In genomic region chr3:54309601-54310000, GRCh38 we compare ENCODE assay signal across 29 cellular contexts.
"Had no signal": no experiment of that assay in that cellular context is flagged by ENCODE, and none has a peak within 500 bp of the region (broad histone marks: within the 10 kb centered on the region; RNA-seq: fewer than 3 reads in every experiment).

No MANE protein-coding gene starts in this region.

- H3K27ac ChIP-seq: breast epithelium, heart left ventricle, lower lobe of right lung, neutrophil, ovary, prostate gland, sigmoid colon, thoracic aorta, upper lobe of left lung, vagina had no signal

- H3K9me3 ChIP-seq: breast epithelium, lower lobe of right lung, neutrophil, ovary, prostate gland, sigmoid colon, thoracic aorta, upper lobe of left lung, vagina had no signal

- H3K27me3 ChIP-seq: breast epithelium, heart left ventricle, neutrophil, ovary, sigmoid colon, upper lobe of left lung, vagina had no signal

- ATAC-seq: activated CD8-positive, alpha-beta memory T cell treated with anti-CD3 and anti-CD28 coated beads, Interleukin-2, amount 10 ng/mL, durations not matched to agents 7 days and 5 days; activated CD8-positive, alpha-beta T cell treated with anti-CD3 and anti-CD28 coated beads, Interleukin-2, amount 10 ng/mL, durations not matched to agents 7 days and 5 days; activated naive CD8-positive, alpha-beta T cell treated with anti-CD3 and anti-CD28 coated beads, Interleukin-2, amount 50 U/mL, for 24 hours; esophagus mucosa; heart left ventricle; left lobe of liver; lower lobe of right lung; stimulated activated effector memory CD8-positive, alpha-beta T cell treated with anti-CD3 and anti-CD28 coated beads, Interleukin-12 subunit alpha, Interleukin-12 subunit beta, amount 100 ng/mL, for 72 hours had no signal

- H3K4me3 ChIP-seq: breast epithelium, heart left ventricle, lower lobe of right lung, ovary, prostate gland, sigmoid colon, thoracic aorta, upper lobe of left lung, vagina had no signal

- DNase-seq: activated B cell treated with CpG ODN at 0.5 μM for 24 hours; activated CD8-positive, alpha-beta memory T cell treated with anti-CD3 and anti-CD28 coated beads, Interleukin-2, amount 10 ng/mL, durations not matched to agents 7 days and 5 days; activated CD8-positive, alpha-beta T cell treated with anti-CD3 and anti-CD28 coated beads, Interleukin-2, amount 10 ng/mL, durations not matched to agents 7 days and 5 days; activated naive CD8-positive, alpha-beta T cell treated with anti-CD3 and anti-CD28 coated beads, Interleukin-2, amount 50 U/mL, for 24 hours; activated T-cell treated with anti-CD3 and anti-CD28 coated beads, Interleukin-2, amount 50 U/mL, for 48 hours; endodermal cell; foreskin fibroblast; heart left ventricle; kidney glomerular epithelial cell; lower lobe of right lung; ovary; sigmoid colon; small intestine; stimulated activated CD4-positive, alpha-beta T cell treated with anti-CD3 and anti-CD28 coated beads, Interleukin-4, amount 100 ng/mL, for 24 hours; upper lobe of left lung had no signal

- H3K4me1 ChIP-seq: breast epithelium, heart left ventricle, lower lobe of right lung, prostate gland, upper lobe of left lung, vagina had no signal

- H3K9me3 Mint-ChIP-seq: activated naive CD4-positive, alpha-beta T cell treated with anti-CD3 and anti-CD28 coated beads, Interleukin-2, amount 50 U/mL, for 24 hours; activated T-helper 2 cell treated with anti-CD3 and anti-CD28 coated beads, Interferon-gamma antibody, Interleukin-2, Interleukin-4, amounts not matched to agents 10 μg/mL and 5 μg/mL and 100 μg/mL, durations not matched to agents 14 hours and 24 hours and 36 hours; dendritic cell treated with granulocyte-macrophage colony-stimulating factor and Interleukin-4, amounts not matched to agents 40 ng/mL and 50 ng/mL, for 4 days; stimulated activated effector memory CD8-positive, alpha-beta T cell treated with anti-CD3 and anti-CD28 coated beads, Interleukin-12 subunit alpha, Interleukin-12 subunit beta, amount 100 ng/mL, for 72 hours; stimulated activated naive CD8-positive, alpha-beta T cell treated with anti-CD3 and anti-CD28 coated beads, Interleukin-15, Interleukin-2, amounts not matched to agents 100 ng/mL and 50 ng/mL, for 24 hours had no signal

- H3K4me1 Mint-ChIP-seq: activated B cell treated with CpG ODN at 0.5 μM for 24 hours; activated CD8-positive, alpha-beta memory T cell treated with anti-CD3 and anti-CD28 coated beads, Interleukin-2, amount 10 ng/mL, durations not matched to agents 7 days and 5 days; activated naive CD4-positive, alpha-beta T cell treated with anti-CD3 and anti-CD28 coated beads, Interleukin-2, amount 50 U/mL, for 24 hours; activated naive CD8-positive, alpha-beta T cell treated with anti-CD3 and anti-CD28 coated beads, Interleukin-2, amount 50 U/mL, for 24 hours; central memory CD8-positive, alpha-beta T cell; stimulated activated effector memory CD8-positive, alpha-beta T cell treated with anti-CD3 and anti-CD28 coated beads, Interleukin-12 subunit alpha, Interleukin-12 subunit beta, amount 100 ng/mL, for 72 hours had no signal

- H3K36me3 Mint-ChIP-seq: activated CD8-positive, alpha-beta memory T cell treated with anti-CD3 and anti-CD28 coated beads, Interleukin-2, amount 10 ng/mL, durations not matched to agents 7 days and 5 days; activated naive CD4-positive, alpha-beta T cell treated with anti-CD3 and anti-CD28 coated beads, Interleukin-2, amount 50 U/mL, for 24 hours; stimulated activated effector memory CD8-positive, alpha-beta T cell treated with anti-CD3 and anti-CD28 coated beads, Interleukin-12 subunit alpha, Interleukin-12 subunit beta, amount 100 ng/mL, for 72 hours had no signal

- H3K27ac Mint-ChIP-seq: activated B cell treated with CpG ODN at 0.5 μM for 24 hours; activated CD8-positive, alpha-beta memory T cell treated with anti-CD3 and anti-CD28 coated beads, Interleukin-2, amount 10 ng/mL, durations not matched to agents 7 days and 5 days; activated CD8-positive, alpha-beta T cell treated with anti-CD3 and anti-CD28 coated beads, Interleukin-2, amount 10 ng/mL, durations not matched to agents 7 days and 5 days; activated naive CD4-positive, alpha-beta T cell treated with anti-CD3 and anti-CD28 coated beads, Interleukin-2, amount 50 U/mL, for 24 hours; activated naive CD8-positive, alpha-beta T cell treated with anti-CD3 and anti-CD28 coated beads, Interleukin-2, amount 50 U/mL, for 24 hours; activated T-helper 2 cell treated with anti-CD3 and anti-CD28 coated beads, Interferon-gamma antibody, Interleukin-2, Interleukin-4, amounts not matched to agents 10 μg/mL and 5 μg/mL and 100 μg/mL, durations not matched to agents 14 hours and 24 hours and 36 hours; dendritic cell treated with granulocyte-macrophage colony-stimulating factor and Interleukin-4, amounts not matched to agents 40 ng/mL and 50 ng/mL, for 4 days; endodermal cell; nephron; stimulated activated effector memory CD8-positive, alpha-beta T cell treated with anti-CD3 and anti-CD28 coated beads, Interleukin-12 subunit alpha, Interleukin-12 subunit beta, amount 100 ng/mL, for 72 hours; stimulated activated naive CD8-positive, alpha-beta T cell treated with anti-CD3 and anti-CD28 coated beads, Interleukin-15, Interleukin-2, amounts not matched to agents 100 ng/mL and 50 ng/mL, for 24 hours had no signal

- H3K4me3 Mint-ChIP-seq: activated B cell treated with CpG ODN at 0.5 μM for 24 hours; activated CD8-positive, alpha-beta memory T cell treated with anti-CD3 and anti-CD28 coated beads, Interleukin-2, amount 10 ng/mL, durations not matched to agents 7 days and 5 days; activated CD8-positive, alpha-beta T cell treated with anti-CD3 and anti-CD28 coated beads, Interleukin-2, amount 10 ng/mL, durations not matched to agents 7 days and 5 days; activated naive CD4-positive, alpha-beta T cell treated with anti-CD3 and anti-CD28 coated beads, Interleukin-2, amount 50 U/mL, for 24 hours; activated naive CD8-positive, alpha-beta T cell treated with anti-CD3 and anti-CD28 coated beads, Interleukin-2, amount 50 U/mL, for 24 hours; central memory CD8-positive, alpha-beta T cell; dendritic cell treated with granulocyte-macrophage colony-stimulating factor and Interleukin-4, amounts not matched to agents 40 ng/mL and 50 ng/mL, for 4 days; endodermal cell; nephron; stimulated activated effector memory CD8-positive, alpha-beta T cell treated with anti-CD3 and anti-CD28 coated beads, Interleukin-12 subunit alpha, Interleukin-12 subunit beta, amount 100 ng/mL, for 72 hours; stimulated activated naive CD8-positive, alpha-beta T cell treated with anti-CD3 and anti-CD28 coated beads, Interleukin-15, Interleukin-2, amounts not matched to agents 100 ng/mL and 50 ng/mL, for 24 hours had no signal

- H3K36me3 ChIP-seq: breast epithelium, heart left ventricle, lower lobe of right lung, neutrophil, ovary, prostate gland, sigmoid colon, thoracic aorta, upper lobe of left lung, vagina had no signal

- H3K27me3 Mint-ChIP-seq: activated CD8-positive, alpha-beta memory T cell treated with anti-CD3 and anti-CD28 coated beads, Interleukin-2, amount 10 ng/mL, durations not matched to agents 7 days and 5 days had no signal
